In the genomic region with DNA sequence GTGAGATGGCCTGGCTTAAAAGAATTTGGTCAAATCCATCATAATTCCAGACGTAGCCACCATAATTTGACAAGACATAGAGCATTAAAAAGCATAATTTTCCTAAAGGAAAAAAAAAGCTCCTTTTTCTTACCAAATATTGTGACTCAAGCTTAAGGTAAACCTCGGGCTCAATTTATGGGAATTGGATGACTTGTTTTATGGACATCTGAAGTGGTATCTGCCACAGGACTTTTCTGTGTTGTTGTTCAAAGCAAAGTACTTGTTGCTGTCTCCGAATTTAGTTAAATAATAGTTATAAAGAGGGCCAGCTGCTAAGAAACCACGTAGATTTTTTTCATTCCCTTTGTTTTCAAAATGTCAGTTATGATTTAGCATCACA, we compare ENCODE assay signal across 8 cellular contexts. TPM values are rescaled to one million over a fixed set of nuclear protein-coding genes. Genes with fewer than 3 reads are reported as not detected.
DNase-seq lines count a peak whose midpoint lies in the region; ATAC-seq and TF ChIP-seq lines count a peak whose summit lies in the region.

No MANE protein-coding gene starts in this region.

- ATAC-seq in CD4-positive, CD25-positive, alpha-beta regulatory T cell (ENCODE audit: low read depth in 2 of 2): no peak
- ATAC-seq in GM21447 (IDR thresholded peaks at IDR 0.05; ENCODE audit: unreplicated experiment): no peak

- no peak for DNase-seq in CD4-positive, CD25-positive, alpha-beta regulatory T cell
- DNase-seq in neural crest cell (ENCODE audit: low read depth, low spot score) (no peak), hypothalamus (lab: John Stamatoyannopoulos, UW) (no peak), HPDE6-E6E7 (ENCODE audit: extremely low spot score) (no peak), RKO (ENCODE audit: low spot score) (no peak)

- H3K36me3 ChIP-seq in CD4-positive, CD25-positive, alpha-beta regulatory T cell (ENCODE audit: control insufficient read depth, insufficient read depth, low read length): no peaks in the 10 kb centered on the region
- H3K36me3 ChIP-seq in Loucy (ENCODE audit: insufficient read depth, low read length): no peaks in the 10 kb centered on the region
- H3K36me3 ChIP-seq in ectodermal cell (ENCODE audit: control insufficient read depth, insufficient read depth, low read length): no peaks in the 10 kb centered on the region

- no peak overlapping the region for H2AFZ ChIP-seq in Loucy (ENCODE audit: low read length)

- H4K20me1 ChIP-seq in Loucy (ENCODE audit: insufficient read depth, low read length, poor library complexity, severe bottlenecking): peaks cover 42% of the 10 kb centered on the region

- TF ChIP-seq CTCF in Loucy (conservative IDR thresholded peaks at IDR 0.05; ENCODE audit: low read length): no peak
- no peak for TF ChIP-seq CTCF in neural crest cell (conservative IDR thresholded peaks at IDR 0.05)

- H3K9me2 ChIP-seq in Loucy (replicated peaks; ENCODE audit: low read depth, low read length): no peaks in the 10 kb centered on the region

- H3K9me3 Mint-ChIP-seq in CD4-positive, CD25-positive, alpha-beta regulatory T cell: peaks cover 0 to 3% (median 0%) of the 10 kb centered on the region in 7 donors
- no peaks in the 10 kb centered on the region for H3K9me3 Mint-ChIP-seq in neural crest cell

- peaks cover 10 to 52% (median 20%) of the 10 kb centered on the region in 4 donors for H3K4me1 Mint-ChIP-seq in CD4-positive, CD25-positive, alpha-beta regulatory T cell
- peaks cover 57% of the 10 kb centered on the region for H3K4me1 Mint-ChIP-seq in neural crest cell

- peak overlapping the region; percentile 45 to 72 (median 48) for H3K27ac Mint-ChIP-seq in CD4-positive, CD25-positive, alpha-beta regulatory T cell
- H3K27ac Mint-ChIP-seq in neural crest cell (ENCODE audit: unreplicated experiment): peak overlapping the region; percentile 21

- peak overlapping the region; percentile 83 for H3K9ac ChIP-seq in Loucy (ENCODE audit: low read depth, low read length, poor library complexity, severe bottlenecking)

- peak overlapping the region; percentile 85 to 97 (median 88) for H3K4me3 Mint-ChIP-seq in CD4-positive, CD25-positive, alpha-beta regulatory T cell
- H3K4me3 Mint-ChIP-seq in neural crest cell: peak overlapping the region; percentile 89

- no peaks in the 10 kb centered on the region for H3K9me3 ChIP-seq in CD4-positive, CD25-positive, alpha-beta regulatory T cell (ENCODE audit: control insufficient read depth in 2 of 2, low read length in 2 of 2)
- no peaks in the 10 kb centered on the region for H3K9me3 ChIP-seq in Loucy (ENCODE audit: insufficient read depth, low read depth, low read length)
- no peaks in the 10 kb centered on the region for H3K9me3 ChIP-seq in ectodermal cell (ENCODE audit: control insufficient read depth, low read length)

- H3K4me3 ChIP-seq in CD4-positive, CD25-positive, alpha-beta regulatory T cell (ENCODE audit: low read depth, low read length): peak overlapping the region; percentile 78
- H3K4me3 ChIP-seq in Loucy (ENCODE audit: low read length, poor library complexity, severe bottlenecking) (peak overlapping the region; percentile 90), ectodermal cell (ENCODE audit: insufficient read depth, low read depth, low read length) (peak overlapping the region; percentile 85)

- H3K36me3 Mint-ChIP-seq in CD4-positive, CD25-positive, alpha-beta regulatory T cell: peaks cover 5% of the 10 kb centered on the region
- peaks cover 10% of the 10 kb centered on the region for H3K36me3 Mint-ChIP-seq in neural crest cell (ENCODE audit: low read depth)

- peaks cover 4% of the 10 kb centered on the region for H3K27me3 Mint-ChIP-seq in CD4-positive, CD25-positive, alpha-beta regulatory T cell
- peaks cover 4% of the 10 kb centered on the region for H3K27me3 Mint-ChIP-seq in neural crest cell (ENCODE audit: low read depth)

- H3K79me2 ChIP-seq in Loucy (ENCODE audit: insufficient read depth, low read length): peaks cover 58% of the 10 kb centered on the region

- H3K27me3 ChIP-seq in CD4-positive, CD25-positive, alpha-beta regulatory T cell (ENCODE audit: control insufficient read depth, insufficient read depth, low read length): no peaks in the 10 kb centered on the region
- H3K27me3 ChIP-seq in Loucy (ENCODE audit: insufficient read depth, low read length, poor library complexity, severe bottlenecking): no peaks in the 10 kb centered on the region
- no peaks in the 10 kb centered on the region for H3K27me3 ChIP-seq in ectodermal cell (ENCODE audit: control insufficient read depth, insufficient read depth, low read length, poor library complexity, severe bottlenecking)

- H3K4me2 ChIP-seq in Loucy (ENCODE audit: low read depth, low read length, poor library complexity, severe bottlenecking): peak overlapping the region; percentile 86

- peaks cover 30% of the 10 kb centered on the region for H3K4me1 ChIP-seq in CD4-positive, CD25-positive, alpha-beta regulatory T cell (ENCODE audit: control insufficient read depth, insufficient read depth, low read length, poor library complexity, severe bottlenecking)
- peaks cover 50% of the 10 kb centered on the region for H3K4me1 ChIP-seq in Loucy (ENCODE audit: insufficient read depth, low read length, poor library complexity, severe bottlenecking)
- peaks cover 27% of the 10 kb centered on the region for H3K4me1 ChIP-seq in ectodermal cell (ENCODE audit: control insufficient read depth, insufficient read depth, low read length)

- WGBS in ectodermal cell, 2 experiments: 38 to 44% methylated on average over 4 of the region's 4 CpGs

- no peaks in the 10 kb centered on the region for H3F3A ChIP-seq in Loucy (ENCODE audit: low read depth)

- no peak overlapping the region for H3K27ac ChIP-seq in CD4-positive, CD25-positive, alpha-beta regulatory T cell (ENCODE audit: insufficient read depth, low read length, poor library complexity, severe bottlenecking)
- H3K27ac ChIP-seq in ectodermal cell (ENCODE audit: insufficient read depth, low read depth, low read length, poor library complexity, severe bottlenecking): no peak overlapping the region

RNA-seq across cellular contexts. Expression of gene MPZL1, which starts 1.1 kb away (rescaled TPM):
- 3.3 TPM for total RNA-seq in CD4-positive, CD25-positive, alpha-beta regulatory T cell
- polyA plus RNA-seq in CD4-positive, CD25-positive, alpha-beta regulatory T cell: 10 to 100 TPM in 1 of 4 donors, 1 to 10 TPM in 3; 6.5 to 10.0 (median 9.2) TPM
- 99.2 TPM for polyA plus RNA-seq in ectodermal cell (2013, experiment 1 of 4)
- 108 TPM for polyA plus RNA-seq in ectodermal cell (2013, experiment 2 of 4)
- 63.5 TPM for polyA plus RNA-seq in ectodermal cell (2013, experiment 3 of 4)
- 71.9 TPM for polyA plus RNA-seq in ectodermal cell (2013, experiment 4 of 4)
- total RNA-seq in neural crest cell: 113 and 114 TPM in 2 replicates

Comparison
In these comparisons a context has a peak if more than half of its experiments do, and no peak if none do; other contexts are left out.
1. RNA of gene MPZL1, which starts 1.1 kb away (total RNA-seq): 113 to 114 TPM in neural crest cell; 3.3 TPM in CD4-positive, CD25-positive, alpha-beta regulatory T cell (single experiment); every median in the first group is over 10 times any median in the second.
2. Peak in every context shown above with its lines, with median percentiles within 50 percentile points of each other: H3K4me3 ChIP-seq.